In the genomic region with DNA sequence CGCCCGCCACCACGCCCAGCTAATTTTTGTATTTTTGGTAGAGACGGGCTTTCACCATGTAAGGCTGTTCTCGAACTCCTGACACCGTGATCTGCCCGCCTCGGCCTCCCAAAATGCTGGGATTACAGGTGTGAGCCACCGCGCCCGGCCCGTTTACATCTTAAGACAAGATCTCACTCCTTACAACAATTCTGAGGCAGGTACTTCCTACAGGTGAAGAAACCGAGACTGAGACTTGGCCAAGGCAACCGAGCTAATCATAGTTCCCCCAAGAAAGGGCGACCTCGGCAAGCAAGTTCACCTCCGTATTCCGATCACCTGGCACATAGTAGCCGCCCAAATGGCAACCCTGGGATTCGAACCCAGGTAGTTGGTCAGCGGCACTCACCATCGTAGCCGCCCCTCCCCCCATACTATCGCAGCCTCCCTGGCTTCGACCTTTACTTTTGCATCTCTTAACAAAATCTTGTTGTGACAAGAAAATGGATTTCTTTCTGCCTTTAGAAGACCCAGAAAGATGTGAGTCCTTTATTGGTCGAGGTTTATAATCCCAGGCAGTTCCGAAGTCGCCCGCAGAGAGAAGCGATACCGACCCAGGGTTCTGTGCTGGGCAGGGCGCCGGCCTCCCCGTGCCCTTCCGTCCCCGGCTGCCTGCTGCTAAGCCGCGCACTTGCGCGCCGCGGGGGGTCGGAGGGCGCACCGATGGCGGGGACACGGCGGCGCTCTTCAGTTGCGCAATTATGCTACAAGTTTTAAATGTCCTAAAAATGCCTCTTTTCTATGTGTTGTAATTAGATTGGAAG, we compare ENCODE assay signal across 8 cellular contexts. TPM values are rescaled to one million over a fixed set of nuclear protein-coding genes. Genes with fewer than 3 reads are reported as not detected.
A peak's percentile ranks its signal among the peaks of the same experiment; 100 is the strongest.
DNase-seq lines count a peak whose midpoint lies in the region; ATAC-seq, FAIRE-seq and TF ChIP-seq lines count a peak whose summit lies in the region.

No MANE protein-coding gene starts in this region.

- peaks cover 28% of the 10 kb centered on the region for H3K27me3 Mint-ChIP-seq in activated CD4-positive, alpha-beta memory T cell treated with anti-CD3 and anti-CD28 coated beads for 36 hours

- POLR2A ChIA-PET in activated CD4-positive, alpha-beta memory T cell treated with anti-CD3 and anti-CD28 coated beads for 36 hours (lab: Charles Lee): interaction anchor here (0.9 kb wide), 1 partner anchor 12 kb away, joined by 3 read pairs; no protein-coding TSS in a partner anchor

- no peaks in the 10 kb centered on the region for H3K27me3 ChIP-seq in H7 (ENCODE audit: control insufficient read depth, insufficient read depth, low read length)
- no peaks in the 10 kb centered on the region for H3K27me3 ChIP-seq in left ventricle myocardium inferior (ENCODE audit: low read depth)
- no peaks in the 10 kb centered on the region for H3K27me3 ChIP-seq in small intestine (ENCODE audit: control insufficient read depth in 2 of 2, insufficient read depth in 2 of 2, low read length in 2 of 2)
- H3K27me3 ChIP-seq in foreskin keratinocyte: no peaks in the 10 kb centered on the region

- no peak for FAIRE-seq in small intestine (lab: Jason Lieb, UNC)

- H3K36me3 ChIP-seq in H7 (replicated peaks; ENCODE audit: control insufficient read depth, insufficient read depth, low read length) (peaks cover 22% of the 10 kb centered on the region), left ventricle myocardium inferior (peaks cover 10% of the 10 kb centered on the region), small intestine (ENCODE audit: control insufficient read depth in 2 of 2, insufficient read depth in 2 of 2, low read length in 2 of 2) (peaks cover 0 to 4% of the 10 kb centered on the region in 2 donors)

- no peak for ATAC-seq in GM18858 (IDR thresholded peaks at IDR 0.05; ENCODE audit: unreplicated experiment)
- ATAC-seq in foreskin keratinocyte: no peak

- no peaks in the 10 kb centered on the region for H3K9me3 Mint-ChIP-seq in activated CD4-positive, alpha-beta memory T cell treated with anti-CD3 and anti-CD28 coated beads for 36 hours

- DNase-seq in H7: peak; percentile 68
- peak; percentile 20 for DNase-seq in activated CD4-positive, alpha-beta memory T cell treated with anti-CD3 and anti-CD28 coated beads for 36 hours
- DNase-seq in left ventricle myocardium inferior: no peak
- DNase-seq in small intestine: no peak
- DNase-seq in GF-D8 (lab: John Stamatoyannopoulos, UW): no peak
- DNase-seq in HT-29 (ENCODE audit: low spot score): no peak
- no peak for DNase-seq in foreskin keratinocyte

- 15 to 23% (median 20%) methylated on average over 50 of the region's 50 CpGs for WGBS in small intestine, 3 donors

- peaks cover 3% of the 10 kb centered on the region for H3K36me3 Mint-ChIP-seq in activated CD4-positive, alpha-beta memory T cell treated with anti-CD3 and anti-CD28 coated beads for 36 hours

- no peak overlapping the region for H3K27ac Mint-ChIP-seq in activated CD4-positive, alpha-beta memory T cell treated with anti-CD3 and anti-CD28 coated beads for 36 hours

- H3K4me1 ChIP-seq in left ventricle myocardium inferior (peaks cover 49% of the 10 kb centered on the region), small intestine (ENCODE audit: control insufficient read depth in 2 of 2, insufficient read depth in 1 of 2, low read depth in 1 of 2, low read length in 1 of 2) (peaks cover 2 to 4% of the 10 kb centered on the region in 2 donors), foreskin keratinocyte (peaks cover 3% of the 10 kb centered on the region)

- H3K4me1 Mint-ChIP-seq in activated CD4-positive, alpha-beta memory T cell treated with anti-CD3 and anti-CD28 coated beads for 36 hours (ENCODE audit: low read depth): peaks cover 31% of the 10 kb centered on the region

- TF ChIP-seq CTCF in left ventricle myocardium inferior (IDR thresholded peaks at IDR 0.05; ENCODE audit: borderline replicate concordance) (no peak), foreskin keratinocyte (conservative IDR thresholded peaks at IDR 0.05) (no peak)

- intact Hi-C loops in activated CD4-positive, alpha-beta memory T cell treated with anti-CD3 and anti-CD28 coated beads for 36 hours (cut with micrococcal nuclease): loop anchor here (1.0 to 5.0 kb wide), 3 partner anchors 254 to 604 kb away; a partner anchor contains a TSS
- intact Hi-C loops in left ventricle myocardium inferior (cut with micrococcal nuclease): no loop called here

- CTCF ChIA-PET in activated CD4-positive, alpha-beta memory T cell treated with anti-CD3 and anti-CD28 coated beads for 36 hours (lab: Charles Lee): interaction anchor here (0.9 to 2.8 kb wide), 3 partner anchors 22 to 270 kb away, joined by 3 to 17 read pairs (median 14); a partner anchor contains a TSS

- H3K9me3 ChIP-seq in left ventricle myocardium inferior (replicated peaks) (no peaks in the 10 kb centered on the region), small intestine (ENCODE audit: control insufficient read depth, low read depth) (no peaks in the 10 kb centered on the region)

- H3K4me3 ChIP-seq in H7 (ENCODE audit: insufficient read depth, low read depth, low read length) (peak overlapping the region; percentile 53), left ventricle myocardium inferior (peak overlapping the region; percentile 92), small intestine (ENCODE audit: low read depth in 1 of 2, low read length in 2 of 2) (peak overlapping the region in 1 of 2 donors; percentile 99)

- H3K4me3 Mint-ChIP-seq in activated CD4-positive, alpha-beta memory T cell treated with anti-CD3 and anti-CD28 coated beads for 36 hours: peak overlapping the region; percentile 78

- peak overlapping the region; percentile 80 for H3K27ac ChIP-seq in left ventricle myocardium inferior (replicated peaks)
- peak overlapping the region; percentile 83 to 93 for H3K27ac ChIP-seq in small intestine (ENCODE audit: low read depth in 1 of 2, low read length in 1 of 2)
- no peak overlapping the region for H3K27ac ChIP-seq in foreskin keratinocyte

RNA-seq across cellular contexts. Expression of a gene that starts 1.1 kb away (rescaled TPM):
- 102 and 171 TPM in 2 replicates for total RNA-seq in H7 (2014; rRNA removed; shearing (Covaris generic))
- total RNA-seq in activated CD4-positive, alpha-beta memory T cell treated with anti-CD3 and anti-CD28 coated beads for 36 hours: 1 to 10 TPM; 1.3 to 1.7 TPM
- total RNA-seq in left ventricle myocardium inferior (3.2 TPM), foreskin keratinocyte (3.6 and 4.3 TPM in 2 replicates)
- polyA plus RNA-seq in small intestine (10 to 100 TPM in 2 of 3 donors, 1 to 10 TPM in 1; 8.7 to 18.5 (median 10.3) TPM), foreskin keratinocyte (0.95 and 1.3 TPM in 2 replicates)
- 24.0 and 29.2 TPM in 2 replicates for total RNA-seq in HT-29 (2014; rRNA removed; shearing (Covaris generic))

RNA-seq across cellular contexts. Expression of a gene that starts 59.4 kb away (rescaled TPM):
- total RNA-seq in H7 (2014; rRNA removed; shearing (Covaris generic)): 10.9 and 11.5 TPM in 2 replicates
- 1 to 10 TPM; 5.7 to 6.4 TPM for total RNA-seq in activated CD4-positive, alpha-beta memory T cell treated with anti-CD3 and anti-CD28 coated beads for 36 hours
- total RNA-seq in left ventricle myocardium inferior (7.6 TPM), foreskin keratinocyte (20.8 and 22.5 TPM in 2 replicates)
- polyA plus RNA-seq in small intestine (10 to 100 TPM in 2 of 3 donors, 1 to 10 TPM in 1; 8.2 to 15.2 (median 15.1) TPM), foreskin keratinocyte (11.4 and 12.9 TPM in 2 replicates)
- total RNA-seq in HT-29 (2014; rRNA removed; shearing (Covaris generic)): 3.2 and 4.7 TPM in 2 replicates

Comparison
In these comparisons a context has a peak if more than half of its experiments do, and no peak if none do; other contexts are left out.
1. DNase-seq: peak in H7 (single experiment) and activated CD4-positive, alpha-beta memory T cell treated with anti-CD3 and anti-CD28 coated beads for 36 hours (single experiment); none in left ventricle myocardium inferior (single experiment), small intestine (single experiment), GF-D8 (single experiment), HT-29 (single experiment) and foreskin keratinocyte (0 of 2).